29 cellular contexts compared by ENCODE assay signal in genomic region chr12:59491877-59492276, GRCh38.
"Had no signal": no experiment of that assay in that cellular context is flagged by ENCODE, and none has a peak within 500 bp of the region (broad histone marks: within the 10 kb centered on the region; RNA-seq: fewer than 3 reads in every experiment).

No MANE protein-coding gene starts in this region.

- H3K4me3 ChIP-seq: right atrium auricular region, smooth muscle cell, thyroid gland, upper lobe of left lung, vagina had no signal

- H3K27me3 Mint-ChIP-seq: activated CD4-positive, alpha-beta memory T cell treated with anti-CD3 and anti-CD28 coated beads, Interleukin-2, amount 10 ng/mL, durations not matched to agents 7 days and 5 days; activated CD4-positive, alpha-beta T cell treated with anti-CD3 and anti-CD28 coated beads, Interleukin-2, amount 10 ng/mL, durations not matched to agents 7 days and 5 days; activated naive CD4-positive, alpha-beta T cell treated with anti-CD3 and anti-CD28 coated beads, Interleukin-2, amount 50 U/mL, for 24 hours; activated naive CD8-positive, alpha-beta T cell treated with anti-CD3 and anti-CD28 coated beads, Interleukin-2, amount 50 U/mL, for 24 hours; activated T-cell treated with anti-CD3 and anti-CD28 coated beads, Interleukin-2, amount 50 U/mL, for 24 hours; memory B cell; naive thymus-derived CD8-positive, alpha-beta T cell; stimulated activated memory B cell treated with anti-CD40 and anti-IgM and Interleukin-4, amounts not matched to agents 10 μg/mL and 1 μg/mL and 100 μg/mL, for 72 hours; stimulated activated naive CD8-positive, alpha-beta T cell treated with anti-CD3 and anti-CD28 coated beads, Interleukin-15, amount 100 ng/mL, for 72 hours had no signal

- H3K27ac ChIP-seq: right atrium auricular region, thyroid gland, upper lobe of left lung, vagina had no signal

- H3K36me3 Mint-ChIP-seq: activated naive CD4-positive, alpha-beta T cell treated with anti-CD3 and anti-CD28 coated beads, Interleukin-2, amount 50 U/mL, for 24 hours; immature natural killer cell; memory B cell; stimulated activated memory B cell treated with anti-CD40 and anti-IgM and Interleukin-4, amounts not matched to agents 10 μg/mL and 1 μg/mL and 100 μg/mL, for 72 hours had no signal

- H3K4me1 Mint-ChIP-seq: activated CD4-positive, alpha-beta memory T cell treated with anti-CD3 and anti-CD28 coated beads, Interleukin-2, amount 10 ng/mL, durations not matched to agents 7 days and 5 days; activated CD4-positive, alpha-beta T cell treated with anti-CD3 and anti-CD28 coated beads, Interleukin-2, amount 10 ng/mL, durations not matched to agents 7 days and 5 days; activated naive CD4-positive, alpha-beta T cell treated with anti-CD3 and anti-CD28 coated beads, Interleukin-2, amount 50 U/mL, for 24 hours; activated naive CD8-positive, alpha-beta T cell treated with anti-CD3 and anti-CD28 coated beads, Interleukin-2, amount 50 U/mL, for 24 hours; immature natural killer cell; neural crest cell; stimulated activated naive CD8-positive, alpha-beta T cell treated with anti-CD3 and anti-CD28 coated beads, Interleukin-15, amount 100 ng/mL, for 72 hours; WTC11 had no signal

- DNase-seq: activated CD4-positive, alpha-beta memory T cell treated with anti-CD3 and anti-CD28 coated beads, Interleukin-2, amount 10 ng/mL, durations not matched to agents 7 days and 5 days; activated CD4-positive, alpha-beta T cell treated with anti-CD3 and anti-CD28 coated beads for 1 hour; activated CD4-positive, alpha-beta T cell treated with anti-CD3 and anti-CD28 coated beads, Interleukin-2, amount 10 ng/mL, durations not matched to agents 7 days and 5 days; activated CD8-positive, alpha-beta memory T cell treated with anti-CD3 and anti-CD28 coated beads, Interleukin-2, amount 50 U/mL, for 48 hours; activated naive CD8-positive, alpha-beta T cell treated with anti-CD3 and anti-CD28 coated beads, Interleukin-2, amount 50 U/mL, for 24 hours; activated T-cell treated with anti-CD3 and anti-CD28 coated beads, Interleukin-2, amount 50 U/mL, for 24 hours; amygdala; caudate nucleus; cortex of kidney; head of caudate nucleus; hippocampal formation; immature natural killer cell; midbrain; naive thymus-derived CD8-positive, alpha-beta T cell; occipital lobe; stimulated activated CD4-positive, alpha-beta T cell treated with anti-CD3 and anti-CD28 coated beads, Interleukin-1b, Interleukin-23, amount 100 ng/mL, for 48 hours; stimulated activated CD4-positive, alpha-beta T cell treated with anti-CD3 and anti-CD28 coated beads, Interleukin-4, amount 100 ng/mL, for 4 hours; stimulated activated CD8-positive, alpha-beta memory T cell treated with anti-CD3 and anti-CD28 coated beads, Interleukin-4, amount 100 ng/mL, for 48 hours; stimulated activated naive CD8-positive, alpha-beta T cell treated with anti-CD3 and anti-CD28 coated beads, Interleukin-15, amount 100 ng/mL, for 72 hours; thyroid gland; upper lobe of left lung had no signal

- H3K27me3 ChIP-seq: right atrium auricular region, thyroid gland, upper lobe of left lung, vagina had no signal

- H3K4me1 ChIP-seq: right atrium auricular region, thyroid gland, upper lobe of left lung, vagina had no signal

- H3K4me3 Mint-ChIP-seq: activated CD4-positive, alpha-beta memory T cell treated with anti-CD3 and anti-CD28 coated beads, Interleukin-2, amount 10 ng/mL, durations not matched to agents 7 days and 5 days; activated CD4-positive, alpha-beta T cell treated with anti-CD3 and anti-CD28 coated beads, Interleukin-2, amount 10 ng/mL, durations not matched to agents 7 days and 5 days; activated naive CD4-positive, alpha-beta T cell treated with anti-CD3 and anti-CD28 coated beads, Interleukin-2, amount 50 U/mL, for 24 hours; activated naive CD8-positive, alpha-beta T cell treated with anti-CD3 and anti-CD28 coated beads, Interleukin-2, amount 50 U/mL, for 24 hours; activated T-cell treated with anti-CD3 and anti-CD28 coated beads, Interleukin-2, amount 50 U/mL, for 24 hours; immature natural killer cell; memory B cell; naive thymus-derived CD8-positive, alpha-beta T cell; neural crest cell; stimulated activated memory B cell treated with anti-CD40 and anti-IgM and Interleukin-4, amounts not matched to agents 10 μg/mL and 1 μg/mL and 100 μg/mL, for 72 hours; stimulated activated naive CD8-positive, alpha-beta T cell treated with anti-CD3 and anti-CD28 coated beads, Interleukin-15, amount 100 ng/mL, for 72 hours; WTC11 had no signal

- H3K36me3 ChIP-seq: right atrium auricular region, thyroid gland, upper lobe of left lung, vagina had no signal

- H3K27ac Mint-ChIP-seq: activated CD4-positive, alpha-beta memory T cell treated with anti-CD3 and anti-CD28 coated beads, Interleukin-2, amount 10 ng/mL, durations not matched to agents 7 days and 5 days; activated CD4-positive, alpha-beta T cell treated with anti-CD3 and anti-CD28 coated beads, Interleukin-2, amount 10 ng/mL, durations not matched to agents 7 days and 5 days; activated naive CD4-positive, alpha-beta T cell treated with anti-CD3 and anti-CD28 coated beads, Interleukin-2, amount 50 U/mL, for 24 hours; activated naive CD8-positive, alpha-beta T cell treated with anti-CD3 and anti-CD28 coated beads, Interleukin-2, amount 50 U/mL, for 24 hours; activated T-cell treated with anti-CD3 and anti-CD28 coated beads, Interleukin-2, amount 50 U/mL, for 24 hours; immature natural killer cell; memory B cell; naive thymus-derived CD8-positive, alpha-beta T cell; stimulated activated memory B cell treated with anti-CD40 and anti-IgM and Interleukin-4, amounts not matched to agents 10 μg/mL and 1 μg/mL and 100 μg/mL, for 72 hours; stimulated activated naive CD8-positive, alpha-beta T cell treated with anti-CD3 and anti-CD28 coated beads, Interleukin-15, amount 100 ng/mL, for 72 hours; WTC11 had no signal

- H3K9me3 Mint-ChIP-seq: activated CD4-positive, alpha-beta memory T cell treated with anti-CD3 and anti-CD28 coated beads, Interleukin-2, amount 10 ng/mL, durations not matched to agents 7 days and 5 days; activated CD4-positive, alpha-beta T cell treated with anti-CD3 and anti-CD28 coated beads, Interleukin-2, amount 10 ng/mL, durations not matched to agents 7 days and 5 days; activated naive CD8-positive, alpha-beta T cell treated with anti-CD3 and anti-CD28 coated beads, Interleukin-2, amount 50 U/mL, for 24 hours; activated T-cell treated with anti-CD3 and anti-CD28 coated beads, Interleukin-2, amount 50 U/mL, for 24 hours; neural crest cell; stimulated activated memory B cell treated with anti-CD40 and anti-IgM and Interleukin-4, amounts not matched to agents 10 μg/mL and 1 μg/mL and 100 μg/mL, for 72 hours had no signal

- H3K9me3 ChIP-seq: right atrium auricular region, thyroid gland, upper lobe of left lung, vagina had no signal
